In the genomic region with DNA sequence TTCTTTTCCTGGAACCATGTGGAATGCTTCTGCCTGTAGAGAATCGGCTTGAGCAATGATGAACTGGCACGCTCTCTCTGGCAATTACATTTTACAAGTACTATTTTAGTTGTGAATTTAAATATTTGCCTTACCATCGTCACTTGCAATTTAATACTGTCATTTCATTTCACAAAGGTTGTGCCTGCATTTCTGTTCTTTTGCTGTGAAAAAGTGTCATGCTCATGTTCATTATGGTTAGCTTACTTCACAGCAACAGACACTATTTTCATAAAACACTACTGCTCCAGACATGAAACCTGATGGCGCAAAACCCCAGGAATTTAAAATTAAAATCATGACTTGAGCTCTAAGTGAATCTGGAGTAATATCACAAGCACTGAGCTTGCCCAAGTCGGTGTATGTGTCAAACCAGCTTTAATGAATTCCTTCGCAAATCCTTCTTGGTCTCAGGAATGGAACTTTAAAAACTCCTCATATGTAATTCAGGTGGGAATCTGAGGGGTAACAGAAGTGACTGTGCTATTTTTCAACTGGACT, we compare ENCODE assay signal across 18 cellular contexts. TPM values are rescaled to one million over a fixed set of nuclear protein-coding genes. Genes with fewer than 3 reads are reported as not detected.
"Had no signal": no experiment of that assay in that cellular context is flagged by ENCODE, and none has a peak within 500 bp of the region (broad histone marks: within the 10 kb centered on the region; RNA-seq: fewer than 3 reads in every experiment).

No MANE protein-coding gene starts in this region.

- H3K4me1 ChIP-seq: colonic mucosa, upper lobe of left lung had no signal

- H3K27ac Mint-ChIP-seq: activated B cell treated with CpG ODN at 0.5 μM for 24 hours; activated CD4-positive, alpha-beta memory T cell treated with anti-CD3 and anti-CD28 coated beads for 36 hours; activated naive CD8-positive, alpha-beta T cell treated with anti-CD3 and anti-CD28 coated beads, Interleukin-2, amount 10 ng/mL, durations not matched to agents 7 days and 5 days had no signal

- DNase-seq: activated B cell treated with CpG ODN at 0.5 μM for 24 hours; activated CD4-positive, alpha-beta memory T cell treated with anti-CD3 and anti-CD28 coated beads for 36 hours; activated CD4-positive, alpha-beta T cell treated with anti-CD3 and anti-CD28 coated beads for 4 hours; activated gamma-delta T cell treated with Interleukin-2 at 50 U/mL for 16 hours; activated naive CD8-positive, alpha-beta T cell treated with anti-CD3 and anti-CD28 coated beads, Interleukin-2, amount 10 ng/mL, durations not matched to agents 7 days and 5 days; activated T-cell treated with anti-CD3 and anti-CD28 coated beads for 4 hours; anterior cingulate cortex; central memory CD4-positive, alpha-beta T cell; colonic mucosa; small intestine; stimulated activated CD4-positive, alpha-beta T cell treated with anti-CD3 and anti-CD28 coated beads, Interleukin-4, amount 100 ng/mL, for 1 hour; upper lobe of left lung had no signal

- H3K27ac ChIP-seq: colonic mucosa, thoracic aorta, upper lobe of left lung had no signal

- H3K9me3 ChIP-seq: colonic mucosa, right atrium auricular region, thoracic aorta, upper lobe of left lung had no signal

- H3K9me3 Mint-ChIP-seq: activated B cell treated with CpG ODN at 0.5 μM for 24 hours; activated CD4-positive, alpha-beta memory T cell treated with anti-CD3 and anti-CD28 coated beads for 36 hours; brain; memory B cell; neural crest cell had no signal

- H3K27me3 Mint-ChIP-seq: activated B cell treated with CpG ODN at 0.5 μM for 24 hours; activated CD4-positive, alpha-beta memory T cell treated with anti-CD3 and anti-CD28 coated beads for 36 hours; activated naive CD8-positive, alpha-beta T cell treated with anti-CD3 and anti-CD28 coated beads, Interleukin-2, amount 10 ng/mL, durations not matched to agents 7 days and 5 days; brain; memory B cell had no signal

- H3K4me1 Mint-ChIP-seq: activated B cell treated with CpG ODN at 0.5 μM for 24 hours, brain had no signal

- H3K27me3 ChIP-seq: colonic mucosa, right atrium auricular region, upper lobe of left lung had no signal

- H3K4me3 Mint-ChIP-seq: activated B cell treated with CpG ODN at 0.5 μM for 24 hours; activated CD4-positive, alpha-beta memory T cell treated with anti-CD3 and anti-CD28 coated beads for 36 hours; activated naive CD8-positive, alpha-beta T cell treated with anti-CD3 and anti-CD28 coated beads, Interleukin-2, amount 10 ng/mL, durations not matched to agents 7 days and 5 days; activated T-helper 1 cell treated with anti-CD3 and anti-CD28 coated beads, Interleukin-12 subunit alpha, Interleukin-12 subunit beta, Interleukin-2, Interleukin-4 antibody, amounts not matched to agents 30 ng/mL and 10 ng/mL and 1 ng/mL, durations not matched to agents 14 hours and 24 hours and 36 hours; brain; memory B cell; neural crest cell had no signal

- H3K4me3 ChIP-seq: colonic mucosa, right atrium auricular region, thoracic aorta, upper lobe of left lung had no signal

RNA-seq across cellular contexts. Expression of gene EMILIN3, which starts 59.8 kb away (rescaled TPM):
- total RNA-seq: activated B cell treated with CpG ODN at 0.5 μM for 24 hours; activated CD4-positive, alpha-beta memory T cell treated with anti-CD3 and anti-CD28 coated beads for 36 hours; activated naive CD8-positive, alpha-beta T cell treated with anti-CD3 and anti-CD28 coated beads, Interleukin-2, amount 10 ng/mL, durations not matched to agents 7 days and 5 days had no signal
